Comparison of ENCODE assay signal across 17 cellular contexts in genomic region chr3:42667096-42667522, GRCh38. TPM values are rescaled to one million over a fixed set of nuclear protein-coding genes. Genes with fewer than 3 reads are reported as not detected.
DNase-seq lines count a peak whose midpoint lies in the region; TF ChIP-seq lines count a peak whose summit lies in the region.
"Had no signal": no experiment of that assay in that cellular context is flagged by ENCODE, and none has a peak within 500 bp of the region (broad histone marks: within the 10 kb centered on the region; RNA-seq: fewer than 3 reads in every experiment).

No MANE protein-coding gene starts in this region.

- H3K4me3 Mint-ChIP-seq in activated naive CD4-positive, alpha-beta T cell treated with anti-CD3 and anti-CD28 coated beads for 36 hours, result no peak overlapping the region
- H3K4me3 Mint-ChIP-seq in glutamatergic neuron (ENCODE audit: unreplicated experiment) (peak overlapping the region; percentile 75), neural crest cell (no peak overlapping the region)
- H3K4me3 Mint-ChIP-seq: activated T-helper 17 cell treated with anti-CD3 and anti-CD28 coated beads, Interleukin-2, amount 50 U/mL, for 72 hours; stimulated activated effector memory CD8-positive, alpha-beta T cell treated with anti-CD3 and anti-CD28 coated beads, Interleukin-12 subunit alpha, Interleukin-12 subunit beta, amount 100 ng/mL, for 72 hours had no signal

- TF ChIP-seq EP300 in tibial nerve (IDR thresholded peaks at IDR 0.05), result no peak

- TF ChIP-seq POLR2A in tibial nerve (IDR thresholded peaks at IDR 0.05), result no peak
- TF ChIP-seq POLR2A in testis (IDR thresholded peaks at IDR 0.05), result no peak

- H3K27me3 ChIP-seq in tibial nerve (no peaks in the 10 kb centered on the region), testis (no peaks in the 10 kb centered on the region)
- H3K27me3 ChIP-seq: colonic mucosa had no signal

- peak overlapping the region; percentile 33 for H3K27ac Mint-ChIP-seq in activated naive CD4-positive, alpha-beta T cell treated with anti-CD3 and anti-CD28 coated beads for 36 hours
- peak overlapping the region; percentile 100 for H3K27ac Mint-ChIP-seq in glutamatergic neuron (ENCODE audit: unreplicated experiment)
- peak overlapping the region; percentile 81 for H3K27ac Mint-ChIP-seq in neural crest cell (ENCODE audit: unreplicated experiment)
- H3K27ac Mint-ChIP-seq: activated T-helper 17 cell treated with anti-CD3 and anti-CD28 coated beads, Interleukin-2, amount 50 U/mL, for 72 hours had no signal

- no peaks in the 10 kb centered on the region for H3K4me1 Mint-ChIP-seq in activated naive CD4-positive, alpha-beta T cell treated with anti-CD3 and anti-CD28 coated beads for 36 hours (ENCODE audit: low read depth)
- H3K4me1 Mint-ChIP-seq in glutamatergic neuron (ENCODE audit: low read depth, unreplicated experiment), result peaks cover 32% of the 10 kb centered on the region
- H3K4me1 Mint-ChIP-seq in neural crest cell, result no peaks in the 10 kb centered on the region
- H3K4me1 Mint-ChIP-seq: activated T-helper 17 cell treated with anti-CD3 and anti-CD28 coated beads, Interleukin-2, amount 50 U/mL, for 72 hours; stimulated activated effector memory CD8-positive, alpha-beta T cell treated with anti-CD3 and anti-CD28 coated beads, Interleukin-12 subunit alpha, Interleukin-12 subunit beta, amount 100 ng/mL, for 72 hours had no signal

- H3K4me1 ChIP-seq in tibial nerve (peaks cover 0 to 25% (median 15%) of the 10 kb centered on the region in 4 donors), testis (peaks cover 10% of the 10 kb centered on the region)
- H3K4me1 ChIP-seq: colonic mucosa had no signal

- no peak for TF ChIP-seq CTCF in glutamatergic neuron (IDR thresholded peaks at IDR 0.05; ENCODE audit: partially characterized antibody, unreplicated experiment)
- no peak for TF ChIP-seq CTCF in neural crest cell (conservative IDR thresholded peaks at IDR 0.05)
- TF ChIP-seq CTCF in tibial nerve (IDR thresholded peaks at IDR 0.05), result no peak
- no peak for TF ChIP-seq CTCF in testis (IDR thresholded peaks at IDR 0.05)

- DNase-seq in activated naive CD4-positive, alpha-beta T cell treated with anti-CD3 and anti-CD28 coated beads for 36 hours, result no peak
- DNase-seq in activated naive CD4-positive, alpha-beta T cell treated with Interleukin-2 at 50 U/mL for 16 hours, result no peak
- DNase-seq in glutamatergic neuron (no peak), neural crest cell (ENCODE audit: low read depth, low spot score) (no peak), tibial nerve (ENCODE audit: low spot score in 2 of 2) (no peak), testis (no peak), superior temporal gyrus (ENCODE audit: extremely low spot score) (no peak), NCI-H1436 treated with DMSO at 0.1 percent for 48 hours (lab: John Stamatoyannopoulos, UW) (no peak)
- DNase-seq: ACHN; activated CD4-positive, alpha-beta T cell treated with anti-CD3 and anti-CD28 coated beads, Interleukin-2, amount 50 U/mL, for 48 hours; anterior cingulate cortex; colonic mucosa; NK-92 treated with Interleukin-12 subunit alpha and Interleukin-12 subunit beta, amount 100 ng/mL, for 24 hours; RPMI8226 had no signal

- H3K36me3 Mint-ChIP-seq in activated naive CD4-positive, alpha-beta T cell treated with anti-CD3 and anti-CD28 coated beads for 36 hours (ENCODE audit: low read depth), result no peaks in the 10 kb centered on the region
- H3K36me3 Mint-ChIP-seq in glutamatergic neuron (ENCODE audit: unreplicated experiment) (peaks cover 4% of the 10 kb centered on the region), neural crest cell (ENCODE audit: low read depth) (no peaks in the 10 kb centered on the region)
- H3K36me3 Mint-ChIP-seq: stimulated activated effector memory CD8-positive, alpha-beta T cell treated with anti-CD3 and anti-CD28 coated beads, Interleukin-12 subunit alpha, Interleukin-12 subunit beta, amount 100 ng/mL, for 72 hours had no signal

- peak overlapping the region in 3 of 4 donors; percentile 0 to 80 (median 50) for H3K27ac ChIP-seq in tibial nerve
- H3K27ac ChIP-seq in testis, result no peak overlapping the region
- H3K27ac ChIP-seq: colonic mucosa had no signal

- H3K36me3 ChIP-seq in tibial nerve (peaks cover 0 to 26% (median 0%) of the 10 kb centered on the region in 3 donors), testis (ENCODE audit: low read depth, missing control alignments) (no peaks in the 10 kb centered on the region)
- H3K36me3 ChIP-seq: colonic mucosa had no signal

- H3K4me3 ChIP-seq in tibial nerve (no peak overlapping the region), testis (no peak overlapping the region)
- H3K4me3 ChIP-seq: colonic mucosa had no signal

- no peaks in the 10 kb centered on the region for H3K9me3 ChIP-seq in tibial nerve
- H3K9me3 ChIP-seq in testis, result no peaks in the 10 kb centered on the region
- H3K9me3 ChIP-seq: colonic mucosa had no signal

- no peaks in the 10 kb centered on the region for H3K27me3 Mint-ChIP-seq in activated naive CD4-positive, alpha-beta T cell treated with anti-CD3 and anti-CD28 coated beads for 36 hours (ENCODE audit: low read depth)
- H3K27me3 Mint-ChIP-seq in glutamatergic neuron (ENCODE audit: unreplicated experiment) (peaks cover 11% of the 10 kb centered on the region), neural crest cell (ENCODE audit: low read depth) (peaks cover 3% of the 10 kb centered on the region)
- H3K27me3 Mint-ChIP-seq: activated T-helper 17 cell treated with anti-CD3 and anti-CD28 coated beads, Interleukin-2, amount 50 U/mL, for 72 hours had no signal

- WGBS in tibial nerve, 2 donors, result 53 to 58% methylated on average over 5 to 7 of the region's 7 CpGs
- WGBS in testis, 2 donors, result 61 to 62% methylated on average over 4 to 7 of the region's 7 CpGs

- intact Hi-C loops in activated naive CD4-positive, alpha-beta T cell treated with anti-CD3 and anti-CD28 coated beads for 36 hours (cut with micrococcal nuclease), result no loop called here
- intact Hi-C loops in testis (cut with DNase I; ENCODE audit: low total_unique reads), result loop anchor here (10.0 kb wide), 1 partner anchor 652 kb away; no protein-coding TSS in a partner anchor

- CTCF ChIA-PET in activated naive CD4-positive, alpha-beta T cell treated with anti-CD3 and anti-CD28 coated beads for 36 hours (lab: Charles Lee), result no interaction called here

- H3K9me3 Mint-ChIP-seq in activated naive CD4-positive, alpha-beta T cell treated with anti-CD3 and anti-CD28 coated beads for 36 hours, result no peaks in the 10 kb centered on the region
- peaks cover 23% of the 10 kb centered on the region for H3K9me3 Mint-ChIP-seq in glutamatergic neuron (ENCODE audit: unreplicated experiment)
- H3K9me3 Mint-ChIP-seq in neural crest cell, result peaks cover 2% of the 10 kb centered on the region
- H3K9me3 Mint-ChIP-seq: activated T-helper 17 cell treated with anti-CD3 and anti-CD28 coated beads, Interleukin-2, amount 50 U/mL, for 72 hours; stimulated activated effector memory CD8-positive, alpha-beta T cell treated with anti-CD3 and anti-CD28 coated beads, Interleukin-12 subunit alpha, Interleukin-12 subunit beta, amount 100 ng/mL, for 72 hours had no signal

RNA-seq across cellular contexts. Expression of gene ZBTB47, which starts 13.6 kb away (rescaled TPM):
- total RNA-seq in activated naive CD4-positive, alpha-beta T cell treated with anti-CD3 and anti-CD28 coated beads for 36 hours, result 1 to 10 TPM in 1 of 2 experiments, under 1 TPM in 1; 0.55 to 1.0 TPM
- total RNA-seq in glutamatergic neuron (ENCODE audit: unreplicated experiment) (9.7 TPM), neural crest cell (6.6 and 7.3 TPM in 2 replicates), tibial nerve (10 to 100 TPM; 44.6 to 81.3 (median 60.3) TPM), testis (10 to 100 TPM; 16.7 to 22.8 TPM)
- polyA plus RNA-seq in testis (ENCODE audit: insufficient read depth, low read depth, low replicate concordance), result 18.1 TPM

RNA-seq across cellular contexts. Expression of gene KLHL40, which starts 18.2 kb away (rescaled TPM):
- not detected for total RNA-seq in activated naive CD4-positive, alpha-beta T cell treated with anti-CD3 and anti-CD28 coated beads for 36 hours
- total RNA-seq in glutamatergic neuron (ENCODE audit: unreplicated experiment), result 0.44 TPM
- total RNA-seq in neural crest cell, result not detected in 2 replicates
- under 1 TPM in 1 of 4 donors, not detected in 3; 0.42 TPM for total RNA-seq in tibial nerve
- total RNA-seq in testis, result 1 to 10 TPM in 1 of 2 donors, under 1 TPM in 1; 0.62 to 3.1 TPM
- 3.2 TPM for polyA plus RNA-seq in testis (ENCODE audit: insufficient read depth, low read depth, low replicate concordance)
- total RNA-seq: activated T-helper 17 cell treated with anti-CD3 and anti-CD28 coated beads, Interleukin-2, amount 50 U/mL, for 72 hours; colonic mucosa; liver had no signal
- polyA plus RNA-seq: liver had no signal

RNA-seq across cellular contexts. Expression of gene HHATL, which starts 35.5 kb away (rescaled TPM):
- not detected for total RNA-seq in activated naive CD4-positive, alpha-beta T cell treated with anti-CD3 and anti-CD28 coated beads for 36 hours
- 7.6 TPM for total RNA-seq in glutamatergic neuron (ENCODE audit: unreplicated experiment)
- not detected in 2 replicates for total RNA-seq in neural crest cell
- total RNA-seq in tibial nerve, result 1 to 10 TPM in 1 of 4 donors, not detected in 3; 3.5 TPM
- 1 to 10 TPM; 6.4 to 7.2 TPM for total RNA-seq in testis
- polyA plus RNA-seq in testis (ENCODE audit: insufficient read depth, low read depth, low replicate concordance), result 6.1 TPM
- total RNA-seq: activated T-helper 17 cell treated with anti-CD3 and anti-CD28 coated beads, Interleukin-2, amount 50 U/mL, for 72 hours had no signal
- polyA plus RNA-seq: liver had no signal

Comparison
In these comparisons a context has a peak if more than half of its experiments do, and no peak if none do; other contexts are left out.
1. H3K27ac Mint-ChIP-seq: peak in every context shown above with its lines; median percentile 100 in glutamatergic neuron; 81 in neural crest cell; 33 in activated naive CD4-positive, alpha-beta T cell treated with anti-CD3 and anti-CD28 coated beads for 36 hours.
2. H3K27ac ChIP-seq: peak in tibial nerve (3 of 4); none in testis (0 of 2).